8 cellular contexts compared by ENCODE assay signal in genomic region chr6:159981591-159982245, GRCh38. TPM values are rescaled to one million over a fixed set of nuclear protein-coding genes. Genes with fewer than 3 reads are reported as not detected.
DNase-seq lines count a peak whose midpoint lies in the region; ATAC-seq and TF ChIP-seq lines count a peak whose summit lies in the region.

No MANE protein-coding gene starts in this region.

- TF ChIP-seq POLR2A in adrenal gland (IDR thresholded peaks at IDR 0.05) (peak in 1 of 2 donors; percentile 56), testis (IDR thresholded peaks at IDR 0.05) (no peak)

- peak overlapping the region; percentile 66 to 88 (median 85) for H3K27ac ChIP-seq in adrenal gland
- peak overlapping the region; percentile 64 to 78 for H3K27ac ChIP-seq in testis

- ATAC-seq in HG02588 (IDR thresholded peaks at IDR 0.05; ENCODE audit: unreplicated experiment) (peak; percentile 71), left colon (peak; percentile 43)

- no peak for TF ChIP-seq CTCF in adrenal gland (IDR thresholded peaks at IDR 0.05)
- no peak for TF ChIP-seq CTCF in testis (IDR thresholded peaks at IDR 0.05)

- H3K4me1 ChIP-seq in adrenal gland (replicated peaks in 1 of 2) (peaks cover 62 to 95% of the 10 kb centered on the region in 2 donors), testis (peaks cover 51% of the 10 kb centered on the region)

- H3K9me3 ChIP-seq in adrenal gland (replicated peaks in 1 of 3) = no peaks in the 10 kb centered on the region
- no peaks in the 10 kb centered on the region for H3K9me3 ChIP-seq in testis

- H3K36me3 ChIP-seq in adrenal gland (replicated peaks in 1 of 2) = no peaks in the 10 kb centered on the region
- no peaks in the 10 kb centered on the region for H3K36me3 ChIP-seq in testis (ENCODE audit: low read depth, missing control alignments)

- intact Hi-C loops in adrenal gland (cut with DNase I) (no loop called here), left colon (cut with DNase I, micrococcal nuclease) (no loop called here), testis (cut with DNase I; ENCODE audit: low total_unique reads) (no loop called here)

- DNase-seq in NK-92 treated with Interleukin-12 subunit alpha and Interleukin-12 subunit beta, amount 100 ng/mL, for 24 hours (lab: John Stamatoyannopoulos, UW) = peak; percentile 59
- DNase-seq in NK-92 (lab: John Stamatoyannopoulos, UW; ENCODE audit: unreplicated experiment) (no peak), NAMALWA (ENCODE audit: low spot score) (peak; percentile 91), adrenal gland (peak; percentile 48 to 82 (median 70)), left colon (no peak), testis (peak; percentile 49), NCI-H1694 (lab: John Stamatoyannopoulos, UW) (no peak)

- peak overlapping the region in 1 of 4 donors; percentile 15 for H3K4me3 ChIP-seq in adrenal gland
- no peak overlapping the region for H3K4me3 ChIP-seq in testis

- 7 to 12% (median 9%) methylated on average over 12 of the region's 12 CpGs for WGBS in adrenal gland, 4 donors
- WGBS in testis, 2 donors = 33 to 35% methylated on average over 12 of the region's 12 CpGs

- no peaks in the 10 kb centered on the region for H3K27me3 ChIP-seq in adrenal gland
- H3K27me3 ChIP-seq in testis = no peaks in the 10 kb centered on the region

RNA-seq across cellular contexts. Expression of gene IGF2R, which starts 12.8 kb away (rescaled TPM):
- total RNA-seq in adrenal gland = 100 to 1,000 TPM in 2 of 8 donors, 10 to 100 TPM in 6; 72.6 to 154 (median 92.7) TPM
- polyA plus RNA-seq in adrenal gland = 100 to 1,000 TPM in 1 of 3 donors, 10 to 100 TPM in 2; 17.1 to 114 (median 27.6) TPM
- 100 to 1,000 TPM in 1 of 2 donors, 10 to 100 TPM in 1; 97.3 to 100 TPM for total RNA-seq in left colon
- 100 to 1,000 TPM in 1 of 2 donors, 10 to 100 TPM in 1; 84.6 to 109 TPM for total RNA-seq in testis
- polyA plus RNA-seq in testis (ENCODE audit: insufficient read depth, low read depth, low replicate concordance) = 47.3 TPM

Comparison
In these comparisons a context has a peak if more than half of its experiments do, and no peak if none do; other contexts are left out.
1. DNase-seq: peak in NK-92 treated with Interleukin-12 subunit alpha and Interleukin-12 subunit beta, amount 100 ng/mL, for 24 hours (single experiment), NAMALWA (single experiment), adrenal gland (7 of 7) and testis (single experiment); none in NK-92 (single experiment), left colon (0 of 2) and NCI-H1694 (single experiment).